ENCODE assay signal across 19 cellular contexts in the genomic region with DNA sequence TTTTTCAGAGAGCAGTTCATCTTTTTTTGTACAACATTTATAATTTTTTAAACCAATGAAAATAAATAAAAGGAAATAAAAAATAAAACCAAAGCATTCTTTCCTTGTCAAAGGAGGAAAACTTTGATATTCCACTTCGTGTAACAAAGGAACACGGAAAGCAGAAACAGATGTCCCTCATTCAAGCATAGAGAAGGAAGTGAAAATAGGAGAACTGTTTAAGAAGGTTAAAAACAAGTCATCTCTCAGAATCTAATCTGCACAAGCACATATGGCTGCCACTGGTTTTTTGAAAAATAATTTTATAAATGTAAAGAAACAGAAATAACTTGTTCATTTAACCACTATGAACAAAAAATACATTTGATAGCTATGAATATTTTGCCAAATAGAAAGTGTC. TPM values are rescaled to one million over a fixed set of nuclear protein-coding genes. Genes with fewer than 3 reads are reported as not detected.
DNase-seq lines count a peak whose midpoint lies in the region; ATAC-seq, FAIRE-seq and TF ChIP-seq lines count a peak whose summit lies in the region.
"Had no signal": no experiment of that assay in that cellular context is flagged by ENCODE, and none has a peak within 500 bp of the region (broad histone marks: within the 10 kb centered on the region; RNA-seq: fewer than 3 reads in every experiment).

No MANE protein-coding gene starts in this region.

- no peak overlapping the region for H3K4me3 Mint-ChIP-seq in CD8-positive, alpha-beta T cell
- H3K4me3 Mint-ChIP-seq: activated CD4-positive, alpha-beta T cell treated with anti-CD3 and anti-CD28 coated beads, Interleukin-2, amount 10 ng/mL, durations not matched to agents 24 days and 14 days; activated naive CD8-positive, alpha-beta T cell treated with anti-CD3 and anti-CD28 coated beads, Interleukin-2, amount 10 ng/mL, durations not matched to agents 7 days and 5 days; activated T-cell treated with anti-CD3 and anti-CD28 coated beads, Interleukin-2, amount 50 U/mL, for 24 hours had no signal

- intact Hi-C loops in head of caudate nucleus (cut with DNase I) = no loop called here
- intact Hi-C loops in CD8-positive, alpha-beta T cell (cut with DNase I, micrococcal nuclease) = no loop called here

- H3K4me1 ChIP-seq in CD8-positive, alpha-beta T cell (ENCODE audit: insufficient read depth, low read length) = no peaks in the 10 kb centered on the region
- H3K4me1 ChIP-seq: sigmoid colon, uterus had no signal

- no peaks in the 10 kb centered on the region for H3K36me3 ChIP-seq in WERI-Rb-1
- H3K36me3 ChIP-seq in CD8-positive, alpha-beta T cell (ENCODE audit: insufficient read depth, low read length) = no peaks in the 10 kb centered on the region
- H3K36me3 ChIP-seq: sigmoid colon, uterus had no signal

- POLR2A ChIA-PET in CD8-positive, alpha-beta T cell (lab: Charles Lee) = no interaction called here

- H3K4me3 ChIP-seq in WERI-Rb-1 (ENCODE audit: low read depth, low read length) = no peak overlapping the region
- H3K4me3 ChIP-seq in CD8-positive, alpha-beta T cell (ENCODE audit: low read depth, low read length) = no peak overlapping the region
- H3K4me3 ChIP-seq: sigmoid colon, uterus had no signal

- no peaks in the 10 kb centered on the region for H3K9me3 ChIP-seq in WERI-Rb-1 (ENCODE audit: severe bottlenecking)
- H3K9me3 ChIP-seq in CD8-positive, alpha-beta T cell (ENCODE audit: low read length) = no peaks in the 10 kb centered on the region
- H3K9me3 ChIP-seq: sigmoid colon, uterus had no signal

- no peak for TF ChIP-seq CTCF in WERI-Rb-1 (IDR thresholded peaks at IDR 0.05; ENCODE audit: low read depth, low read length)
- TF ChIP-seq CTCF in CD8-positive, alpha-beta T cell (IDR thresholded peaks at IDR 0.05) = no peak

- no peaks in the 10 kb centered on the region for H3K9me3 Mint-ChIP-seq in CD8-positive, alpha-beta T cell
- H3K9me3 Mint-ChIP-seq: activated T-cell treated with anti-CD3 and anti-CD28 coated beads, Interleukin-2, amount 50 U/mL, for 24 hours had no signal

- H3K4me1 Mint-ChIP-seq in CD8-positive, alpha-beta T cell (ENCODE audit: low read depth) = no peaks in the 10 kb centered on the region
- H3K4me1 Mint-ChIP-seq: activated CD4-positive, alpha-beta T cell treated with anti-CD3 and anti-CD28 coated beads, Interleukin-2, amount 10 ng/mL, durations not matched to agents 24 days and 14 days; activated naive CD8-positive, alpha-beta T cell treated with anti-CD3 and anti-CD28 coated beads, Interleukin-2, amount 10 ng/mL, durations not matched to agents 7 days and 5 days had no signal

- CTCF ChIA-PET in CD8-positive, alpha-beta T cell (lab: Charles Lee) = no interaction called here

- ATAC-seq in GM18517 (IDR thresholded peaks at IDR 0.05; ENCODE audit: unreplicated experiment) (peak; percentile 62), GM21576 (IDR thresholded peaks at IDR 0.05; ENCODE audit: unreplicated experiment) (peak; percentile 71), HG03442 (IDR thresholded peaks at IDR 0.05; ENCODE audit: unreplicated experiment) (peak; percentile 45)
- no peak for ATAC-seq in CD8-positive, alpha-beta T cell

- DNase-seq in head of caudate nucleus = no peak
- no peak for DNase-seq in WERI-Rb-1
- no peak for DNase-seq in CD8-positive, alpha-beta T cell
- DNase-seq in HTR-8/SVneo (ENCODE audit: insufficient read length, low spot score) = no peak
- DNase-seq: activated CD4-positive, alpha-beta T cell treated with anti-CD3 and anti-CD28 coated beads, Interleukin-2, amount 10 ng/mL, durations not matched to agents 24 days and 14 days; activated naive CD8-positive, alpha-beta T cell treated with anti-CD3 and anti-CD28 coated beads, Interleukin-2, amount 10 ng/mL, durations not matched to agents 7 days and 5 days; activated T-cell treated with anti-CD3 and anti-CD28 coated beads, Interleukin-2, amount 50 U/mL, for 24 hours; C1 segment of cervical spinal cord; midbrain; occipital lobe; sigmoid colon; stimulated activated naive CD4-positive, alpha-beta T cell treated with Interleukin-2 at 50 U/mL for 16 hours; uterus had no signal

- H3K27me3 ChIP-seq in WERI-Rb-1 (ENCODE audit: insufficient read depth, low read depth, severe bottlenecking) = no peaks in the 10 kb centered on the region
- H3K27me3 ChIP-seq in CD8-positive, alpha-beta T cell (ENCODE audit: insufficient read depth, low read length) = no peaks in the 10 kb centered on the region
- H3K27me3 ChIP-seq: sigmoid colon, uterus had no signal

- no peak overlapping the region for H3K27ac Mint-ChIP-seq in CD8-positive, alpha-beta T cell
- H3K27ac Mint-ChIP-seq: activated CD4-positive, alpha-beta T cell treated with anti-CD3 and anti-CD28 coated beads, Interleukin-2, amount 10 ng/mL, durations not matched to agents 24 days and 14 days; activated naive CD8-positive, alpha-beta T cell treated with anti-CD3 and anti-CD28 coated beads, Interleukin-2, amount 10 ng/mL, durations not matched to agents 7 days and 5 days; activated T-cell treated with anti-CD3 and anti-CD28 coated beads, Interleukin-2, amount 50 U/mL, for 24 hours had no signal

- no peak overlapping the region for H3K27ac ChIP-seq in WERI-Rb-1
- H3K27ac ChIP-seq in CD8-positive, alpha-beta T cell (ENCODE audit: low read depth, low read length) = no peak overlapping the region
- H3K27ac ChIP-seq: sigmoid colon, uterus had no signal

- FAIRE-seq in endometrium (lab: Jason Lieb, UNC) (peak; percentile 26), HTR-8/SVneo (lab: Jason Lieb, UNC) (no peak)
- FAIRE-seq: frontal cortex, islet of Langerhans had no signal

- peaks cover 13% of the 10 kb centered on the region for H3K27me3 Mint-ChIP-seq in CD8-positive, alpha-beta T cell (ENCODE audit: low read depth)

- H3K36me3 Mint-ChIP-seq in CD8-positive, alpha-beta T cell = no peaks in the 10 kb centered on the region
- H3K36me3 Mint-ChIP-seq: activated naive CD8-positive, alpha-beta T cell treated with anti-CD3 and anti-CD28 coated beads, Interleukin-2, amount 10 ng/mL, durations not matched to agents 7 days and 5 days had no signal

RNA-seq across cellular contexts. Expression of a gene that starts 35.9 kb away (rescaled TPM):
- 100 to 1,000 TPM; 105 to 109 TPM for total RNA-seq in CD8-positive, alpha-beta T cell
